1 cellular context compared by ENCODE assay signal in the genomic region with DNA sequence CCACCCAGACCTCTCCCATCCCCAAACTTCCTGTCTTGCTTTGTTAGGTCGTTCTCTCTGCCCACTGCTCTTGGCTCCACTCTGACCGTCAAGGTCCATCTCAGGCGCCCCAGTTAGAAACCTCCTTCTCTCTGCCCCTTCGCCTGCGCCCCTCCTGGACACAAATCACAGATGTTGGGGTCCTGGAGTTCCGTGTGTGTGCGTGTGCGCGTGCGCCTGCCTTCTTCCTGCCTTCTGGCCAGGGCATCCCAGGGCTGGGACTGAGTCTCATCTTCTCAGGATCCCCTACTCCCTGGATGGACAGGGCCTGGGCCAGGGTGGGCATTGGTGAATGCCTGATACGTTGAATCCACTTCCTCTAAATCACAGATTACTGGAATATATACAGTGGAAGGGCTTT.
TF ChIP-seq lines count a peak whose summit lies in the region.

No MANE protein-coding gene starts in this region.

TF ChIP-seq in H1, 55 proteins besides CTCF, POLR2A, EP300 and RAD21:
- no peak for TF ChIP-seq RBBP5 (IDR thresholded peaks at IDR 0.05; ENCODE audit: borderline replicate concordance, low read depth, low read length)
- no peak for TF ChIP-seq RNF2 (IDR thresholded peaks at IDR 0.05; ENCODE audit: borderline replicate concordance, low read depth, low read length, missing control alignments, poor library complexity, severe bottlenecking)
- TF ChIP-seq CBX8 (IDR thresholded peaks at IDR 0.05; ENCODE audit: borderline replicate concordance, low read depth, low read length): no peak
- TF ChIP-seq TBP (IDR thresholded peaks at IDR 0.05; ENCODE audit: low read depth, low read length): no peak
- TF ChIP-seq, protein P1, sequence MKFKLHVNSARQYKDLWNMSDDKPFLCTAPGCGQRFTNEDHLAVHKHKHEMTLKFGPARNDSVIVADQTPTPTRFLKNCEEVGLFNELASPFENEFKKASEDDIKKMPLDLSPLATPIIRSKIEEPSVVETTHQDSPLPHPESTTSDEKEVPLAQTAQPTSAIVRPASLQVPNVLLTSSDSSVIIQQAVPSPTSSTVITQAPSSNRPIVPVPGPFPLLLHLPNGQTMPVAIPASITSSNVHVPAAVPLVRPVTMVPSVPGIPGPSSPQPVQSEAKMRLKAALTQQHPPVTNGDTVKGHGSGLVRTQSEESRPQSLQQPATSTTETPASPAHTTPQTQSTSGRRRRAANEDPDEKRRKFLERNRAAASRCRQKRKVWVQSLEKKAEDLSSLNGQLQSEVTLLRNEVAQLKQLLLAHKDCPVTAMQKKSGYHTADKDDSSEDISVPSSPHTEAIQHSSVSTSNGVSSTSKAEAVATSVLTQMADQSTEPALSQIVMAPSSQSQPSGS (IDR thresholded peaks at IDR 0.05; ENCODE audit: low read length): no peak
- no peak for TF ChIP-seq BRCA1 (IDR thresholded peaks at IDR 0.05; ENCODE audit: low read depth, low read length)
- no peak for TF ChIP-seq RXRA (IDR thresholded peaks at IDR 0.05; ENCODE audit: insufficient read depth, low read depth, low read length)
- no peak for TF ChIP-seq RFX5 (IDR thresholded peaks at IDR 0.05; ENCODE audit: borderline replicate concordance, low read depth, low read length)
TF ChIP-seq in H1: peak in this region for 0.
